36 cellular contexts compared by ENCODE assay signal in the genomic region with DNA sequence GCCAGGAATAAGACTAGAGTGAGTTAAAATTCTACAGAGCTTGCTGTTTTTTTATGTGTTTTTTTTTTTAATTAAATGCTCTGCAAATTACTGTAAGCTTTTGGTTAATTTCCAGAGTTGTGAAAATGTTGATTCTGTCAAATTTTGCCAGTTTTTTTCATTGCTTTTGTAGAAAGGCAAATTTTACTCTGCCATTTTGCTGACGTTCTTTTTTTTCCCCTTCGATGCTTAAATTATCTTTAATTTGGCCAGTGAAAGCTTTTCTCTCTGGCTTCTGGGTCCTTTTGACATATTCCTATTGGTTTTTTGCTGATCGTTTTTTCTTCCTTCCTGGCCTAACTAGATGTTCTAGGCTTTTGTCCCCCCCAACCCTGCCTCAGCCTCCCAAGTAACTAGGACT. TPM values are rescaled to one million over a fixed set of nuclear protein-coding genes. Genes with fewer than 3 reads are reported as not detected.
"Had no signal": no experiment of that assay in that cellular context is flagged by ENCODE, and none has a peak within 500 bp of the region (broad histone marks: within the 10 kb centered on the region; RNA-seq: fewer than 3 reads in every experiment).

No MANE protein-coding gene starts in this region.

- H3K4me3 Mint-ChIP-seq: activated B cell treated with CpG ODN at 0.5 μM for 24 hours; activated CD4-positive, alpha-beta memory T cell treated with anti-CD3 and anti-CD28 coated beads for 36 hours; activated CD4-positive, alpha-beta T cell treated with anti-CD3 and anti-CD28 coated beads, Interleukin-2, amount 10 ng/mL, durations not matched to agents 24 days and 14 days; activated CD8-positive, alpha-beta memory T cell treated with anti-CD3 and anti-CD28 coated beads, Interleukin-2, amount 10 ng/mL, durations not matched to agents 7 days and 5 days; activated CD8-positive, alpha-beta T cell treated with anti-CD3 and anti-CD28 coated beads, Interleukin-2, amount 10 ng/mL, durations not matched to agents 7 days and 5 days; activated naive CD4-positive, alpha-beta T cell treated with anti-CD3 and anti-CD28 coated beads, Interleukin-2, amount 10 ng/mL, durations not matched to agents 7 days and 5 days; activated naive CD4-positive, alpha-beta T cell treated with anti-CD3 and anti-CD28 coated beads, Interleukin-2, amount 50 U/mL, for 24 hours; activated naive CD8-positive, alpha-beta T cell; activated naive CD8-positive, alpha-beta T cell treated with anti-CD3 and anti-CD28 coated beads, Interleukin-2, amount 10 ng/mL, durations not matched to agents 7 days and 5 days; activated naive CD8-positive, alpha-beta T cell treated with anti-CD3 and anti-CD28 coated beads, Interleukin-2, amount 50 U/mL, for 24 hours; activated T-cell treated with anti-CD3 and anti-CD28 coated beads, Interleukin-2, amount 50 U/mL, for 24 hours; brain; T-helper 1 cell treated with Interleukin-12 subunit alpha and Interleukin-12 subunit beta and Interleukin-4 antibody, amounts not matched to agents 30 μg/mL and 1 μg/mL, for 36 hours; T-helper 2 cell treated with Interferon-gamma antibody and Interleukin-4, amounts not matched to agents 5 μg/mL and 100 μg/mL, for 36 hours had no signal

- H3K4me1 Mint-ChIP-seq: brain had no signal

- H3K9me3 Mint-ChIP-seq: activated naive CD4-positive, alpha-beta T cell treated with anti-CD3 and anti-CD28 coated beads, Interleukin-2, amount 50 U/mL, for 24 hours had no signal

- H3K27ac ChIP-seq: ascending aorta, cardiac muscle cell had no signal

- H3K4me3 ChIP-seq: ascending aorta, cardiac muscle cell had no signal

- H3K4me1 ChIP-seq: ascending aorta had no signal

- H3K36me3 Mint-ChIP-seq: activated naive CD8-positive, alpha-beta T cell treated with anti-CD3 and anti-CD28 coated beads, Interleukin-2, amount 10 ng/mL, durations not matched to agents 7 days and 5 days; brain had no signal

- FAIRE-seq: bronchial epithelial cell, TTC549 had no signal

- DNase-seq: activated B cell treated with CpG ODN at 0.5 μM for 24 hours; activated CD4-positive, alpha-beta memory T cell treated with anti-CD3 and anti-CD28 coated beads for 36 hours; activated CD4-positive, alpha-beta T cell treated with anti-CD3 and anti-CD28 coated beads for 4 hours; activated CD4-positive, alpha-beta T cell treated with anti-CD3 and anti-CD28 coated beads, Interleukin-2, amount 10 ng/mL, durations not matched to agents 24 days and 14 days; activated CD4-positive, alpha-beta T cell treated with anti-CD3 and anti-CD28 coated beads, Interleukin-2, amount 50 U/mL, for 1 hour; activated CD4-positive, alpha-beta T cell treated with anti-CD3 and anti-CD28 coated beads, Interleukin-2, amount 50 U/mL, for 4 hours; activated CD4-positive, CD25-positive, alpha-beta regulatory T cell treated with anti-CD3 and anti-CD28 coated beads, Interleukin-2, amount 50 U/mL, for 72 hours; activated CD8-positive, alpha-beta memory T cell treated with anti-CD3 and anti-CD28 coated beads for 24 hours; activated CD8-positive, alpha-beta memory T cell treated with anti-CD3 and anti-CD28 coated beads, Interleukin-2, amount 10 ng/mL, durations not matched to agents 7 days and 5 days; activated CD8-positive, alpha-beta memory T cell treated with anti-CD3 and anti-CD28 coated beads, Interleukin-2, amount 50 U/mL, for 48 hours; activated CD8-positive, alpha-beta T cell treated with anti-CD3 and anti-CD28 coated beads, Interleukin-2, amount 10 ng/mL, durations not matched to agents 7 days and 5 days; activated effector memory CD4-positive, alpha-beta T cell treated with Interleukin-2 at 50 U/mL for 16 hours; activated gamma-delta T cell; activated naive CD4-positive, alpha-beta T cell treated with anti-CD3 and anti-CD28 coated beads, Interleukin-2, amount 10 ng/mL, durations not matched to agents 7 days and 5 days; activated naive CD4-positive, alpha-beta T cell treated with Interleukin-2 at 50 U/mL for 16 hours; activated naive CD8-positive, alpha-beta T cell treated with anti-CD3 and anti-CD28 coated beads, Interleukin-2, amount 10 ng/mL, durations not matched to agents 7 days and 5 days; activated naive CD8-positive, alpha-beta T cell treated with anti-CD3 and anti-CD28 coated beads, Interleukin-2, amount 50 U/mL, for 24 hours; activated T-cell treated with anti-CD3 and anti-CD28 coated beads, Interleukin-2, amount 50 U/mL, for 24 hours; activated T-cell treated with anti-CD3 and anti-CD28 coated beads, Interleukin-2, amount 50 U/mL, for 48 hours; amygdala; anterior cingulate cortex; caudate nucleus; T-helper 1 cell; T-helper 2 cell; T-helper 9 cell had no signal

- H3K27me3 ChIP-seq: ascending aorta, cardiac muscle cell had no signal

- ATAC-seq: activated CD8-positive, alpha-beta memory T cell treated with anti-CD3 and anti-CD28 coated beads, Interleukin-2, amount 10 ng/mL, durations not matched to agents 7 days and 5 days; activated CD8-positive, alpha-beta T cell treated with anti-CD3 and anti-CD28 coated beads, Interleukin-2, amount 10 ng/mL, durations not matched to agents 7 days and 5 days; activated naive CD8-positive, alpha-beta T cell treated with anti-CD3 and anti-CD28 coated beads, Interleukin-2, amount 50 U/mL, for 24 hours had no signal

- H3K36me3 ChIP-seq: ascending aorta, cardiac muscle cell had no signal

- H3K27ac Mint-ChIP-seq: activated B cell treated with CpG ODN at 0.5 μM for 24 hours; activated CD4-positive, alpha-beta memory T cell treated with anti-CD3 and anti-CD28 coated beads for 36 hours; activated CD4-positive, alpha-beta T cell treated with anti-CD3 and anti-CD28 coated beads, Interleukin-2, amount 10 ng/mL, durations not matched to agents 24 days and 14 days; activated CD8-positive, alpha-beta memory T cell treated with anti-CD3 and anti-CD28 coated beads, Interleukin-2, amount 10 ng/mL, durations not matched to agents 7 days and 5 days; activated CD8-positive, alpha-beta T cell treated with anti-CD3 and anti-CD28 coated beads, Interleukin-2, amount 10 ng/mL, durations not matched to agents 7 days and 5 days; activated naive CD4-positive, alpha-beta T cell treated with anti-CD3 and anti-CD28 coated beads, Interleukin-2, amount 10 ng/mL, durations not matched to agents 7 days and 5 days; activated naive CD4-positive, alpha-beta T cell treated with anti-CD3 and anti-CD28 coated beads, Interleukin-2, amount 50 U/mL, for 24 hours; activated naive CD8-positive, alpha-beta T cell; activated naive CD8-positive, alpha-beta T cell treated with anti-CD3 and anti-CD28 coated beads, Interleukin-2, amount 10 ng/mL, durations not matched to agents 7 days and 5 days; activated naive CD8-positive, alpha-beta T cell treated with anti-CD3 and anti-CD28 coated beads, Interleukin-2, amount 50 U/mL, for 24 hours; activated T-cell treated with anti-CD3 and anti-CD28 coated beads, Interleukin-2, amount 50 U/mL, for 24 hours; activated T-helper 2 cell treated with anti-CD3 and anti-CD28 coated beads, Interferon-gamma antibody, Interleukin-2, Interleukin-4, amounts not matched to agents 10 μg/mL and 5 μg/mL and 100 μg/mL, durations not matched to agents 14 hours and 24 hours and 36 hours; brain; T-helper 2 cell treated with Interferon-gamma antibody and Interleukin-4, amounts not matched to agents 5 μg/mL and 100 μg/mL, for 36 hours had no signal

RNA-seq across cellular contexts. Expression of gene CLEC4M, which starts 43.2 kb away (rescaled TPM):
- total RNA-seq: activated CD4-positive, alpha-beta memory T cell treated with anti-CD3 and anti-CD28 coated beads for 36 hours; activated CD4-positive, alpha-beta T cell treated with anti-CD3 and anti-CD28 coated beads, Interleukin-2, amount 10 ng/mL, durations not matched to agents 24 days and 14 days; activated CD8-positive, alpha-beta memory T cell treated with anti-CD3 and anti-CD28 coated beads, Interleukin-2, amount 10 ng/mL, durations not matched to agents 7 days and 5 days; activated CD8-positive, alpha-beta T cell treated with anti-CD3 and anti-CD28 coated beads, Interleukin-2, amount 10 ng/mL, durations not matched to agents 7 days and 5 days; activated naive CD8-positive, alpha-beta T cell treated with anti-CD3 and anti-CD28 coated beads, Interleukin-2, amount 10 ng/mL, durations not matched to agents 7 days and 5 days; activated T-helper 2 cell treated with anti-CD3 and anti-CD28 coated beads, Interferon-gamma antibody, Interleukin-2, Interleukin-4, amounts not matched to agents 10 μg/mL and 5 μg/mL and 100 μg/mL, durations not matched to agents 14 hours and 24 hours and 36 hours; ascending aorta; bronchial epithelial cell; cerebellum had no signal

RNA-seq across cellular contexts. Expression of gene CD209, which starts 58.9 kb away (rescaled TPM):
- total RNA-seq: activated CD4-positive, alpha-beta memory T cell treated with anti-CD3 and anti-CD28 coated beads for 36 hours; activated CD4-positive, alpha-beta T cell treated with anti-CD3 and anti-CD28 coated beads, Interleukin-2, amount 10 ng/mL, durations not matched to agents 24 days and 14 days; activated CD8-positive, alpha-beta memory T cell treated with anti-CD3 and anti-CD28 coated beads, Interleukin-2, amount 10 ng/mL, durations not matched to agents 7 days and 5 days; activated CD8-positive, alpha-beta T cell treated with anti-CD3 and anti-CD28 coated beads, Interleukin-2, amount 10 ng/mL, durations not matched to agents 7 days and 5 days; activated T-helper 2 cell treated with anti-CD3 and anti-CD28 coated beads, Interferon-gamma antibody, Interleukin-2, Interleukin-4, amounts not matched to agents 10 μg/mL and 5 μg/mL and 100 μg/mL, durations not matched to agents 14 hours and 24 hours and 36 hours; bronchial epithelial cell; cardiac muscle cell had no signal
- polyA plus RNA-seq: cardiac muscle cell had no signal
